17 cellular contexts compared by ENCODE assay signal in the genomic region with DNA sequence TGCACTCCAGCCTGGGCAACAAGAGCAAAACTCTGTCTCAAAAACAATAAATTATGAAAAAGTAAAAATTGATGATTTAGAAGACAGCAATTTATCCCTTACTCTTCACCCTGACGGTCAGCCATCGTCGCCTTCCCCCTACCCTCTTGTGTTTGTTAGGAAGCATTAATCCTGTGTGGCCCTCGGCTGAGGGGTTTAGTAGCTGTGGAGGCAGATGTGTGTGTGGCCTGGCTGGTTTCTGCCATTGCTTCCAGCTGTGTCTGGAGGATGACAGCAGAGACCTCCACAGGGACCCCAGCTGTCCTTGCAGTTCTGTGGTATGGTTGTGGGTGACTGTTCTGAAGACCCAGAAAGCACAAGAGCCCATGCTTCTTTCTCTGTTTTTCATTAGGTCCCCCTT. TPM values are rescaled to one million over a fixed set of nuclear protein-coding genes. Genes with fewer than 3 reads are reported as not detected.
DNase-seq lines count a peak whose midpoint lies in the region; ATAC-seq and TF ChIP-seq lines count a peak whose summit lies in the region.
"Had no signal": no experiment of that assay in that cellular context is flagged by ENCODE, and none has a peak within 500 bp of the region (broad histone marks: within the 10 kb centered on the region; RNA-seq: fewer than 3 reads in every experiment).

No MANE protein-coding gene starts in this region.

- H3K4me2 ChIP-seq in GM23338 (no peak overlapping the region), neural progenitor cell (no peak overlapping the region)
- H3K4me2 ChIP-seq: A549 had no signal

- POLR2A ChIA-PET in WTC11 (lab: Charles Lee) = no interaction called here

- H3K4me3 ChIP-seq in GM23338 (no peak overlapping the region), neural progenitor cell (no peak overlapping the region)
- H3K4me3 ChIP-seq: A549 had no signal

- H3K4me1 Mint-ChIP-seq in GM23338 (no peaks in the 10 kb centered on the region), WTC11 (no peaks in the 10 kb centered on the region), neural progenitor cell (no peaks in the 10 kb centered on the region), endothelial cell (ENCODE audit: unreplicated experiment) (peaks cover 3% of the 10 kb centered on the region)
- peaks cover 19% of the 10 kb centered on the region for H3K4me1 Mint-ChIP-seq in stimulated activated naive CD8-positive, alpha-beta T cell treated with anti-CD3 and anti-CD28 coated beads, Interleukin-15, amount 100 ng/mL, for 72 hours

- H3K79me2 ChIP-seq in GM23338 (replicated peaks; ENCODE audit: insufficient read depth) (no peaks in the 10 kb centered on the region), neural progenitor cell (ENCODE audit: low read depth) (peaks cover 4% of the 10 kb centered on the region)

- H3F3A ChIP-seq in GM23338 (replicated peaks; ENCODE audit: low read depth) (peaks cover 35% of the 10 kb centered on the region), neural progenitor cell (ENCODE audit: low read depth) (peaks cover 32% of the 10 kb centered on the region)

- H3K36me3 ChIP-seq in GM23338 (ENCODE audit: insufficient read depth) = peaks cover 20% of the 10 kb centered on the region
- no peaks in the 10 kb centered on the region for H3K36me3 ChIP-seq in neural progenitor cell

- ATAC-seq in GM23338 (no peak), WTC11 (no peak)
- no peak for ATAC-seq in stimulated activated naive CD8-positive, alpha-beta T cell treated with anti-CD3 and anti-CD28 coated beads, Interleukin-15, amount 100 ng/mL, for 72 hours
- ATAC-seq: A549, PC-3 had no signal

- H3K9me3 Mint-ChIP-seq in GM23338 = peaks cover 41% of the 10 kb centered on the region
- H3K9me3 Mint-ChIP-seq in WTC11 = peaks cover 23% of the 10 kb centered on the region
- H3K9me3 Mint-ChIP-seq in neural progenitor cell = peaks cover 2% of the 10 kb centered on the region
- H3K9me3 Mint-ChIP-seq in stimulated activated naive CD8-positive, alpha-beta T cell treated with anti-CD3 and anti-CD28 coated beads, Interleukin-15, amount 100 ng/mL, for 72 hours = peaks cover 0 to 19% of the 10 kb centered on the region in 2 donors
- no peaks in the 10 kb centered on the region for H3K9me3 Mint-ChIP-seq in endothelial cell (ENCODE audit: unreplicated experiment)

- H3K27ac Mint-ChIP-seq in GM23338 = peak overlapping the region; percentile 100; the same call in 1 of the 2 replicates
- peak overlapping the region; percentile 65; the same call in 1 of the 2 replicates for H3K27ac Mint-ChIP-seq in WTC11
- H3K27ac Mint-ChIP-seq in neural progenitor cell = no peak overlapping the region
- H3K27ac Mint-ChIP-seq in stimulated activated naive CD8-positive, alpha-beta T cell treated with anti-CD3 and anti-CD28 coated beads, Interleukin-15, amount 100 ng/mL, for 72 hours = no peak overlapping the region
- H3K27ac Mint-ChIP-seq in endothelial cell (ENCODE audit: unreplicated experiment) = no peak overlapping the region

- H3K27ac ChIP-seq in 22Rv1 (peak overlapping the region; percentile 87), GM23338 (ENCODE audit: low read depth) (no peak overlapping the region), neural progenitor cell (peak overlapping the region; percentile 3)

- no peaks in the 10 kb centered on the region for H3K27me3 ChIP-seq in GM23338 (ENCODE audit: insufficient read depth)
- H3K27me3 ChIP-seq in neural progenitor cell = no peaks in the 10 kb centered on the region

- no peak overlapping the region for H3K9ac ChIP-seq in neural progenitor cell

- H2AFZ ChIP-seq in GM23338 (no peak overlapping the region), neural progenitor cell (replicated peaks) (no peak overlapping the region)

- CTCF ChIA-PET in WTC11 (lab: Charles Lee) = no interaction called here

- H4K20me1 ChIP-seq in GM23338 (replicated peaks; ENCODE audit: insufficient read depth) (no peaks in the 10 kb centered on the region), neural progenitor cell (ENCODE audit: low read depth) (no peaks in the 10 kb centered on the region)

- H3K27me3 Mint-ChIP-seq in GM23338 (ENCODE audit: insufficient read depth, low read depth, poor library complexity) = peaks cover 55% of the 10 kb centered on the region
- H3K27me3 Mint-ChIP-seq in WTC11 (ENCODE audit: low read depth) = peaks cover 12% of the 10 kb centered on the region; the same call in 1 of the 2 replicates
- peaks cover 21% of the 10 kb centered on the region for H3K27me3 Mint-ChIP-seq in neural progenitor cell (ENCODE audit: insufficient read depth, low read depth)
- no peaks in the 10 kb centered on the region for H3K27me3 Mint-ChIP-seq in stimulated activated naive CD8-positive, alpha-beta T cell treated with anti-CD3 and anti-CD28 coated beads, Interleukin-15, amount 100 ng/mL, for 72 hours
- peaks cover 21% of the 10 kb centered on the region for H3K27me3 Mint-ChIP-seq in endothelial cell (ENCODE audit: unreplicated experiment)

- H3K4me3 Mint-ChIP-seq in GM23338 = no peak overlapping the region
- no peak overlapping the region for H3K4me3 Mint-ChIP-seq in WTC11
- H3K4me3 Mint-ChIP-seq in neural progenitor cell = no peak overlapping the region
- H3K4me3 Mint-ChIP-seq in stimulated activated naive CD8-positive, alpha-beta T cell treated with anti-CD3 and anti-CD28 coated beads, Interleukin-15, amount 100 ng/mL, for 72 hours = no peak overlapping the region
- no peak overlapping the region for H3K4me3 Mint-ChIP-seq in endothelial cell (ENCODE audit: unreplicated experiment)

- H3K9me2 ChIP-seq in GM23338 (ENCODE audit: insufficient read depth) = peaks cover 9% of the 10 kb centered on the region

- H3K36me3 Mint-ChIP-seq in GM23338 (ENCODE audit: low read depth) = peaks cover 83% of the 10 kb centered on the region
- peaks cover 64% of the 10 kb centered on the region for H3K36me3 Mint-ChIP-seq in WTC11
- H3K36me3 Mint-ChIP-seq in neural progenitor cell = peaks cover 52% of the 10 kb centered on the region
- peaks cover 46% of the 10 kb centered on the region for H3K36me3 Mint-ChIP-seq in endothelial cell (ENCODE audit: low read depth, unreplicated experiment)

- TF ChIP-seq CTCF in 22Rv1 (IDR thresholded peaks at IDR 0.05) (no peak), GM23338 (conservative IDR thresholded peaks at IDR 0.05; ENCODE audit: low read depth in 2 of 2) (no peak), WTC11 (IDR thresholded peaks at IDR 0.05) (no peak), neural progenitor cell (IDR thresholded peaks at IDR 0.05) (no peak), endothelial cell (IDR thresholded peaks at IDR 0.05; ENCODE audit: unreplicated experiment) (no peak)

- no peaks in the 10 kb centered on the region for H3K9me3 ChIP-seq in neural progenitor cell (ENCODE audit: low read depth)

- no peak for DNase-seq in GM23338 (ENCODE audit: low spot score)
- no peak for DNase-seq in WTC11 (ENCODE audit: low spot score)
- no peak for DNase-seq in neural progenitor cell (ENCODE audit: low spot score)
- DNase-seq in NCI-H2227 treated with DMSO at 0.1 percent for 48 hours (lab: John Stamatoyannopoulos, UW) = no peak
- DNase-seq in GM19240 (ENCODE audit: insufficient read length, low spot score) = no peak
- no peak for DNase-seq in stimulated activated naive CD8-positive, alpha-beta T cell treated with anti-CD3 and anti-CD28 coated beads, Interleukin-15, amount 100 ng/mL, for 72 hours
- DNase-seq in endothelial cell (ENCODE audit: low spot score) = no peak
- DNase-seq: C1 segment of cervical spinal cord, DMS79, H7, KBM-7, NCI-H1105 treated with DMSO at 0.1 percent for 48 hours, NCI-H1694 treated with DMSO at 0.1 percent for 48 hours, NCI-H510A treated with DMSO at 0.1 percent for 48 hours, PC-3 had no signal

- no peaks in the 10 kb centered on the region for H3K4me1 ChIP-seq in GM23338 (ENCODE audit: insufficient read depth)
- H3K4me1 ChIP-seq in neural progenitor cell = no peaks in the 10 kb centered on the region
- H3K4me1 ChIP-seq: A549 had no signal

TF ChIP-seq in GM23338, 12 proteins besides CTCF, POLR2A, EP300 and RAD21 (continues in another document):
- TF ChIP-seq, protein P1, sequence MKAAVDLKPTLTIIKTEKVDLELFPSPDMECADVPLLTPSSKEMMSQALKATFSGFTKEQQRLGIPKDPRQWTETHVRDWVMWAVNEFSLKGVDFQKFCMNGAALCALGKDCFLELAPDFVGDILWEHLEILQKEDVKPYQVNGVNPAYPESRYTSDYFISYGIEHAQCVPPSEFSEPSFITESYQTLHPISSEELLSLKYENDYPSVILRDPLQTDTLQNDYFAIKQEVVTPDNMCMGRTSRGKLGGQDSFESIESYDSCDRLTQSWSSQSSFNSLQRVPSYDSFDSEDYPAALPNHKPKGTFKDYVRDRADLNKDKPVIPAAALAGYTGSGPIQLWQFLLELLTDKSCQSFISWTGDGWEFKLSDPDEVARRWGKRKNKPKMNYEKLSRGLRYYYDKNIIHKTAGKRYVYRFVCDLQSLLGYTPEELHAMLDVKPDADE (IDR thresholded peaks at IDR 0.05) = no peak
- TF ChIP-seq NANOG (IDR thresholded peaks at IDR 0.05; ENCODE audit: borderline replicate concordance) (no peak), EZH2 (IDR thresholded peaks at IDR 0.05; ENCODE audit: low read depth, unreplicated experiment) (no peak), EZH2phosphoT487 (IDR thresholded peaks at IDR 0.05; ENCODE audit: unreplicated experiment) (no peak)

TF ChIP-seq in WTC11, 78 proteins besides CTCF, POLR2A, EP300 and RAD21:
- no peak for TF ChIP-seq ZNF232 (CRISPR knock-in tag; IDR thresholded peaks at IDR 0.05)

RNA-seq across cellular contexts. Expression of a gene that starts 25.9 kb away (rescaled TPM):
- 69.2 and 90.8 TPM in 2 replicates for total RNA-seq in GM23338 (2014; rRNA removed; shearing (Covaris generic))
- 62.5 and 63.3 TPM in 2 replicates for polyA plus RNA-seq in GM23338 (2016; fragmentation: Nextera tagmentation; extraction: Ambion mirVana)
- total RNA-seq in WTC11 (2021) (74.8 to 77.0 TPM (median 75.0 TPM) in 3 replicates), neural progenitor cell (ENCODE audit: low replicate concordance) (5.2 and 19.4 TPM in 2 replicates), endothelial cell (ENCODE audit: unreplicated experiment) (36.8 TPM)

RNA-seq across cellular contexts. Expression of a gene that starts 44.8 kb away (rescaled TPM):
- total RNA-seq in GM23338 (2014; rRNA removed; shearing (Covaris generic)) = 83.5 and 89.9 TPM in 2 replicates
- 98.9 and 105 TPM in 2 replicates for polyA plus RNA-seq in GM23338 (2016; fragmentation: Nextera tagmentation; extraction: Ambion mirVana)
- total RNA-seq in WTC11 (2021) (64.5 to 64.7 TPM (median 64.6 TPM) in 3 replicates), neural progenitor cell (ENCODE audit: low replicate concordance) (55.1 and 101 TPM in 2 replicates), endothelial cell (ENCODE audit: unreplicated experiment) (65.5 TPM)

Comparison
In these comparisons a context has a peak if more than half of its experiments do, and no peak if none do; other contexts are left out.
1. H3K27ac Mint-ChIP-seq: peak in GM23338 (single experiment) and WTC11 (single experiment); none in neural progenitor cell (single experiment), stimulated activated naive CD8-positive, alpha-beta T cell treated with anti-CD3 and anti-CD28 coated beads, Interleukin-15, amount 100 ng/mL, for 72 hours (0 of 2) and endothelial cell (single experiment).